8 cellular contexts compared by ENCODE assay signal in the genomic region with DNA sequence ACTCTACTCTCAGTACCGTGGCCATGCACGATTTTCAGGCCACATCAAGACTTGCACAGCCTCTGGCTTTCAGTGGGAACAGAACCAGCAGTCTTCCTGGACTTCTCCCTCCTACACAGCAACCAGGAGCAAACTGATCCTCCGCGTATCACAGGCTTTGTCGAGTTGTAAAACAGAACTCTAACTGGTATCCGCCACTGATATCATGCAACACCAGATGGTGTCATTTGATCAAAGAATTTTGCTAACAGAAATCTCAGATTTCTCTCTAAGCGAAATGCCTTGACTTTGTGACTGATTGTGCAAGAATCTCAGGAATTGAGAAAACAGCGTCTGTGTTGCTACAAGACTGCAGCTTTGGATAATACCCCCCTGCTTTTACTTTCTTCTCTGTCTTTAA.
A peak's percentile ranks its signal among the peaks of the same experiment; 100 is the strongest.
DNase-seq lines count a peak whose midpoint lies in the region; ATAC-seq, FAIRE-seq and TF ChIP-seq lines count a peak whose summit lies in the region.

No MANE protein-coding gene starts in this region.

- CTCF ChIA-PET in SK-N-SH (lab: Yijun Ruan, JAX), result no interaction called here

- H3K4me1 ChIP-seq in SK-N-SH (ENCODE audit: control insufficient read depth in 1 of 2, insufficient read depth in 2 of 2, low read depth in 1 of 2, low read length in 1 of 2) (peaks cover 3 to 12% of the 10 kb centered on the region in 2 experiments; a peak in 3 of 4 replicates), heart left ventricle (peaks cover 0 to 16% (median 0%) of the 10 kb centered on the region in 12 donors)

- H3K9ac ChIP-seq in SK-N-SH, result peak overlapping the region; percentile 56

- peak in 1 of 2 experiments; percentile 32; a peak in 1 of 4 replicates for TF ChIP-seq EP300 in SK-N-SH (IDR thresholded peaks at IDR 0.05; ENCODE audit: borderline replicate concordance in 1 of 2, low read depth in 1 of 2, low read length in 1 of 2)

- TF ChIP-seq CTCF in SK-N-SH (IDR thresholded peaks at IDR 0.05), result peak; percentile 66
- TF ChIP-seq CTCF in heart left ventricle (IDR thresholded peaks at IDR 0.05), result peak in 5 of 12 donors; percentile 10 to 51 (median 26)

- TF ChIP-seq POLR2A in heart left ventricle (IDR thresholded peaks at IDR 0.05) (no peak), GM12891 (IDR thresholded peaks at IDR 0.05; ENCODE audit: low read depth, low read length) (no peak)

- H3K36me3 ChIP-seq in SK-N-SH (replicated peaks in 1 of 2; ENCODE audit: control insufficient read depth in 1 of 2, insufficient read depth in 2 of 2, low read length in 1 of 2), result no peaks in the 10 kb centered on the region
- no peaks in the 10 kb centered on the region for H3K36me3 ChIP-seq in heart left ventricle

- peak; percentile 42 to 91 (median 82) for ATAC-seq in heart left ventricle
- ATAC-seq in sciatic nerve, result peak; percentile 96
- ATAC-seq in GM18867 (IDR thresholded peaks at IDR 0.05; ENCODE audit: unreplicated experiment), result no peak

- peaks cover 16% of the 10 kb centered on the region for H3K9me3 ChIP-seq in SK-N-SH
- peaks cover 0 to 27% (median 5%) of the 10 kb centered on the region in 12 donors for H3K9me3 ChIP-seq in heart left ventricle

- H3K4me3 ChIP-seq in SK-N-SH (ENCODE audit: low read depth in 2 of 2, low read length in 1 of 2), result no peak overlapping the region
- no peak overlapping the region for H3K4me3 ChIP-seq in heart left ventricle

- intact Hi-C loops in heart left ventricle (cut with DNase I), result loop anchor here in 1 of 10 donors (5.0 kb wide), 1 partner anchor 241 kb away; a partner anchor contains a TSS
- intact Hi-C loops in sciatic nerve (cut with DNase I), result no loop called here

- TF ChIP-seq RAD21 in SK-N-SH (IDR thresholded peaks at IDR 0.05; ENCODE audit: low read length), result peak; percentile 67

- no peaks in the 10 kb centered on the region for H3K27me3 ChIP-seq in SK-N-SH (ENCODE audit: insufficient read depth)
- no peaks in the 10 kb centered on the region for H3K27me3 ChIP-seq in heart left ventricle

- no peaks in the 10 kb centered on the region for H3K79me2 ChIP-seq in SK-N-SH (ENCODE audit: insufficient read depth)

- 34% methylated on average over 8 of the region's 8 CpGs for WGBS in SK-N-SH (ENCODE audit: low lambda C conversion rate)
- 53 to 58% (median 56%) methylated on average over 8 of the region's 8 CpGs for WGBS in heart left ventricle, 4 donors

- H3K27ac ChIP-seq in SK-N-SH (ENCODE audit: low read depth in 2 of 2, low read length in 1 of 2), result peak overlapping the region; percentile 76 to 86
- H3K27ac ChIP-seq in heart left ventricle, result peak overlapping the region in 11 of 12 donors; percentile 13 to 71 (median 59)

- POLR2A ChIA-PET in SK-N-SH (lab: Yijun Ruan, JAX), result no interaction called here

- peaks cover 4% of the 10 kb centered on the region for H3F3A ChIP-seq in SK-N-SH (replicated peaks; ENCODE audit: insufficient read depth)

- H2AFZ ChIP-seq in SK-N-SH (ENCODE audit: low read depth), result peak overlapping the region; percentile 60; the same call in 1 of the 2 replicates

- peak overlapping the region; percentile 50 for H3K4me2 ChIP-seq in SK-N-SH

- H4K20me1 ChIP-seq in SK-N-SH (ENCODE audit: insufficient read depth), result no peaks in the 10 kb centered on the region

- no peak for FAIRE-seq in GM12891 (lab: Jason Lieb, UNC)

- H3K9me2 ChIP-seq in SK-N-SH, result no peaks in the 10 kb centered on the region

- peak; percentile 96 for DNase-seq in EH (ENCODE audit: low read depth)
- no peak for DNase-seq in SK-N-SH
- DNase-seq in heart left ventricle, result peak in 1 of 5 donors; percentile 38
- no peak for DNase-seq in sciatic nerve (ENCODE audit: low spot score)
- DNase-seq in GM12891 (ENCODE audit: insufficient read length, low spot score), result no peak
- no peak for DNase-seq in NCI-H82 (lab: John Stamatoyannopoulos, UW)
- no peak for DNase-seq in iPS-NIHi11 (ENCODE audit: low spot score)

TF ChIP-seq in SK-N-SH, 30 proteins besides CTCF, POLR2A, EP300 and RAD21 (continues in another document):
- TF ChIP-seq FOSL2 (IDR thresholded peaks at IDR 0.05; ENCODE audit: borderline replicate concordance, low read depth), result peak; percentile 78
- no peak for TF ChIP-seq YY1 (IDR thresholded peaks at IDR 0.05; ENCODE audit: low read depth)
- no peak for TF ChIP-seq RXRA (IDR thresholded peaks at IDR 0.05; ENCODE audit: borderline replicate concordance, low read depth)
- no peak for TF ChIP-seq SIN3A (IDR thresholded peaks at IDR 0.05; ENCODE audit: borderline replicate concordance, low read depth, low read length)
- TF ChIP-seq, protein P1, sequence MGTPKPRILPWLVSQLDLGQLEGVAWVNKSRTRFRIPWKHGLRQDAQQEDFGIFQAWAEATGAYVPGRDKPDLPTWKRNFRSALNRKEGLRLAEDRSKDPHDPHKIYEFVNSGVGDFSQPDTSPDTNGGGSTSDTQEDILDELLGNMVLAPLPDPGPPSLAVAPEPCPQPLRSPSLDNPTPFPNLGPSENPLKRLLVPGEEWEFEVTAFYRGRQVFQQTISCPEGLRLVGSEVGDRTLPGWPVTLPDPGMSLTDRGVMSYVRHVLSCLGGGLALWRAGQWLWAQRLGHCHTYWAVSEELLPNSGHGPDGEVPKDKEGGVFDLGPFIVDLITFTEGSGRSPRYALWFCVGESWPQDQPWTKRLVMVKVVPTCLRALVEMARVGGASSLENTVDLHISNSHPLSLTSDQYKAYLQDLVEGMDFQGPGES (IDR thresholded peaks at IDR 0.05; ENCODE audit: low read depth, low read length), result no peak
- TF ChIP-seq, protein P2, sequence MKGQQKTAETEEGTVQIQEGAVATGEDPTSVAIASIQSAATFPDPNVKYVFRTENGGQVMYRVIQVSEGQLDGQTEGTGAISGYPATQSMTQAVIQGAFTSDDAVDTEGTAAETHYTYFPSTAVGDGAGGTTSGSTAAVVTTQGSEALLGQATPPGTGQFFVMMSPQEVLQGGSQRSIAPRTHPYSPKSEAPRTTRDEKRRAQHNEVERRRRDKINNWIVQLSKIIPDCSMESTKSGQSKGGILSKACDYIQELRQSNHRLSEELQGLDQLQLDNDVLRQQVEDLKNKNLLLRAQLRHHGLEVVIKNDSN (IDR thresholded peaks at IDR 0.05; ENCODE audit: borderline replicate concordance, low read depth), result no peak
- no peak for TF ChIP-seq MEF2A (IDR thresholded peaks at IDR 0.05; ENCODE audit: borderline replicate concordance, low read depth)
- TF ChIP-seq FOXJ3 (CRISPR knock-in tag; IDR thresholded peaks at IDR 0.05), result no peak
- TF ChIP-seq GABPA (IDR thresholded peaks at IDR 0.05; ENCODE audit: low read depth), result no peak
- no peak for TF ChIP-seq MXI1 (IDR thresholded peaks at IDR 0.05; ENCODE audit: low read depth, low read length)
- no peak for TF ChIP-seq EZH2phosphoT487 (IDR thresholded peaks at IDR 0.05; ENCODE audit: borderline replicate concordance, low read depth)
- no peak for TF ChIP-seq FOXM1 (IDR thresholded peaks at IDR 0.05; ENCODE audit: low read depth)

TF ChIP-seq in GM12891, 5 proteins besides CTCF, POLR2A, EP300 and RAD21:
- TF ChIP-seq SPI1 (IDR thresholded peaks at IDR 0.05; ENCODE audit: low read depth, low read length) (no peak), POU2F2 (IDR thresholded peaks at IDR 0.05; ENCODE audit: low read depth, low read length) (no peak), POLR2AphosphoS5 (IDR thresholded peaks at IDR 0.05; ENCODE audit: low read depth, low read length) (no peak), PAX5 (IDR thresholded peaks at IDR 0.05; ENCODE audit: insufficient read depth, low read length, severe bottlenecking) (no peak), TAF1 (IDR thresholded peaks at IDR 0.05; ENCODE audit: low read depth, low read length) (no peak)
